Comparison of ENCODE assay signal across 13 cellular contexts in the genomic region with DNA sequence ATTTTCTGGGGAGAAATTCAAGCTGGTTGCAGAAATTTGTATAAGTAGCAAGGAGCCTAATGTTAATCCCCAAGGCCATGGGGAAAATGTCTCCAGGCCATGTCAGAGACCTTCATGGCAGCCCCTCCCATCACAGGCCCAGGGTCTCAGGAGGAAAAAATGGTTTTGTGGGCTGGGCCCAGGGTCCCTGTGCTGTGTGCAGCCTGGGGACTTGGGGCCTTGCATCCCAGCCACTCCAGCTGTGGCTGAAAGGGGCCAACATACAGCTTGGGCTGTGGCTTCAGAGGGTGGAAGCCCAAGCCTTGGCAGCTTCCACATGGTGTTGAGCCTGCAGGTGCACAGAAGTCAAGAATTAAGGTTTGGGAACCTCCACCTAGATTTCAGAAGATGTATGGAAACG. TPM values are rescaled to one million over a fixed set of nuclear protein-coding genes. Genes with fewer than 3 reads are reported as not detected.
"Had no signal": no experiment of that assay in that cellular context is flagged by ENCODE, and none has a peak within 500 bp of the region (broad histone marks: within the 10 kb centered on the region; RNA-seq: fewer than 3 reads in every experiment).

No MANE protein-coding gene starts in this region.

RNA-seq across cellular contexts. Expression of gene BPIFB4, which starts 42.9 kb away (rescaled TPM):
- total RNA-seq: stomach, subcutaneous adipose tissue, suprapubic skin, temporal lobe, thoracic aorta, thyroid gland, tibial nerve, transverse colon, upper lobe of left lung, upper lobe of right lung, urinary bladder, uterus, vagina had no signal

RNA-seq across cellular contexts. Expression of gene BPIFA2, which starts 45.7 kb away (rescaled TPM):
- total RNA-seq: stomach, subcutaneous adipose tissue, suprapubic skin, temporal lobe, thoracic aorta, thyroid gland, transverse colon, upper lobe of left lung, upper lobe of right lung, urinary bladder, uterus, vagina had no signal
